Comparison of ENCODE assay signal across 8 cellular contexts in genomic region chr3:127135241-127136023, GRCh38. TPM values are rescaled to one million over a fixed set of nuclear protein-coding genes. Genes with fewer than 3 reads are reported as not detected.
A peak's percentile ranks its signal among the peaks of the same experiment; 100 is the strongest.
DNase-seq lines count a peak whose midpoint lies in the region; ATAC-seq lines count a peak whose summit lies in the region.

No MANE protein-coding gene starts in this region.

- peak in 2 of 3 donors; percentile 3 to 4 for DNase-seq in stimulated activated CD4-positive, alpha-beta T cell treated with anti-CD3 and anti-CD28 coated beads, TNF-alpha, amount 100 ng/mL, for 48 hours (ENCODE audit: low read depth in 3 of 3)
- no peak for DNase-seq in stimulated activated CD4-positive, alpha-beta T cell treated with anti-CD3 and anti-CD28 coated beads, Interleukin-4, amount 100 ng/mL, for 4 hours
- DNase-seq in cerebellum (ENCODE audit: low spot score): peak; percentile 51
- DNase-seq in midbrain (lab: John Stamatoyannopoulos, UW): peak; percentile 32
- DNase-seq in NCI-H446 (lab: John Stamatoyannopoulos, UW): no peak
- no peak for DNase-seq in A172 (ENCODE audit: low spot score)

- ATAC-seq in HG03097 (IDR thresholded peaks at IDR 0.05; ENCODE audit: low FRiP score, unreplicated experiment) (no peak), GM18498 (IDR thresholded peaks at IDR 0.05; ENCODE audit: unreplicated experiment) (no peak)

RNA-seq across cellular contexts. Expression of gene PRR23E, which starts 57.5 kb away (rescaled TPM):
- total RNA-seq in cerebellum: not detected
- total RNA-seq in A172 (2014; rRNA removed; shearing (Covaris generic)): not detected in 2 replicates

Comparison
In these comparisons a context has a peak if more than half of its experiments do, and no peak if none do; other contexts are left out.
1. DNase-seq: peak in stimulated activated CD4-positive, alpha-beta T cell treated with anti-CD3 and anti-CD28 coated beads, TNF-alpha, amount 100 ng/mL, for 48 hours (2 of 3), cerebellum (single experiment) and midbrain (single experiment); none in stimulated activated CD4-positive, alpha-beta T cell treated with anti-CD3 and anti-CD28 coated beads, Interleukin-4, amount 100 ng/mL, for 4 hours (0 of 2), NCI-H446 (0 of 2) and A172 (single experiment).